22 cellular contexts compared by ENCODE assay signal in the genomic region with DNA sequence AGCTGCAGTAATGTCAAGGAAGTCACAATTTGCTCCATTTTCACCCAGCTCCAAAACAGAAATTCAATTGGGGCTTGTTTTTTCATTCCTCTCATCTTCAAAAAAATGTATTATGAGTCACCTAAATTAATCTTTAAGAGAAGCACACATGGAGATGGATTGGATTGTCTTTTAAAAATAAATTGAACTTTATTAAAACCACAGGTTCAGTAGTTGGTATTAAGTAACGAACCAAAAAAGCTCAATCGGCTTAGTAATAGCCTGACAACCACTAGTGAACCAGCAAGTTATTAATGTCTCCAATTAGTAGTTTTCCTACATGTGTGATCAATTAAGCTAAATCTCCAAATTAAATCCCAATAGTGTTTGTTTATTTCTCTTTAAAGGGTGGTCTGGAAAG.
DNase-seq lines count a peak whose midpoint lies in the region; ATAC-seq and TF ChIP-seq lines count a peak whose summit lies in the region.
"Had no signal": no experiment of that assay in that cellular context is flagged by ENCODE, and none has a peak within 500 bp of the region (broad histone marks: within the 10 kb centered on the region; RNA-seq: fewer than 3 reads in every experiment).

No MANE protein-coding gene starts in this region.

- peak; percentile 51 for DNase-seq in EH (ENCODE audit: low read depth)
- DNase-seq in fibroblast of gingiva (ENCODE audit: low read depth), result peak; percentile 2
- no peak for DNase-seq in substantia nigra (lab: John Stamatoyannopoulos, UW)
- no peak for DNase-seq in stimulated activated effector memory CD8-positive, alpha-beta T cell treated with anti-CD3 and anti-CD28 coated beads, Interleukin-12 subunit alpha, Interleukin-12 subunit beta, amount 100 ng/mL, for 72 hours (ENCODE audit: low spot score in 2 of 2)
- no peak for DNase-seq in activated CD4-positive, alpha-beta T cell treated with anti-CD3 and anti-CD28 coated beads for 48 hours
- DNase-seq: 8988T; ACHN; AML-193; CD4-positive, alpha-beta T cell; CD8-positive, alpha-beta T cell; COR-L47; DMS 273 treated with DMSO at 0.1 percent for 48 hours; DMS153; DMS53; DMS79; DND-41; GF-D8 had no signal

- H3K9me3 ChIP-seq in gastroesophageal sphincter, result no peaks in the 10 kb centered on the region

- no peak for TF ChIP-seq POLR2A in gastroesophageal sphincter (IDR thresholded peaks at IDR 0.05)

- H3K36me3 Mint-ChIP-seq in stimulated activated effector memory CD8-positive, alpha-beta T cell treated with anti-CD3 and anti-CD28 coated beads, Interleukin-12 subunit alpha, Interleukin-12 subunit beta, amount 100 ng/mL, for 72 hours, result no peaks in the 10 kb centered on the region
- H3K36me3 Mint-ChIP-seq: CD8-positive, alpha-beta T cell had no signal

- no peaks in the 10 kb centered on the region for H3K4me1 ChIP-seq in gastroesophageal sphincter
- H3K4me1 ChIP-seq: BLaER1 treated with 17β-estradiol and CSF1 and Interleukin-3, amounts not matched to agents 10 nM and 100 nM had no signal

- no peak for TF ChIP-seq CTCF in gastroesophageal sphincter (IDR thresholded peaks at IDR 0.05)

- H3K27ac ChIP-seq in substantia nigra (ENCODE audit: low read depth, low read length, poor library complexity, severe bottlenecking) (no peak overlapping the region), gastroesophageal sphincter (no peak overlapping the region)
- H3K27ac ChIP-seq: BLaER1 treated with 17β-estradiol and CSF1 and Interleukin-3, amounts not matched to agents 10 nM and 100 nM; C4-2B had no signal

- no peak overlapping the region for H3K4me3 Mint-ChIP-seq in stimulated activated effector memory CD8-positive, alpha-beta T cell treated with anti-CD3 and anti-CD28 coated beads, Interleukin-12 subunit alpha, Interleukin-12 subunit beta, amount 100 ng/mL, for 72 hours
- H3K4me3 Mint-ChIP-seq: B cell; CD4-positive, alpha-beta T cell; CD8-positive, alpha-beta T cell had no signal

- no peaks in the 10 kb centered on the region for H3K36me3 ChIP-seq in gastroesophageal sphincter
- H3K36me3 ChIP-seq: BLaER1 treated with 17β-estradiol and CSF1 and Interleukin-3, amounts not matched to agents 10 nM and 100 nM had no signal

- H3K27ac Mint-ChIP-seq in stimulated activated effector memory CD8-positive, alpha-beta T cell treated with anti-CD3 and anti-CD28 coated beads, Interleukin-12 subunit alpha, Interleukin-12 subunit beta, amount 100 ng/mL, for 72 hours, result no peak overlapping the region
- H3K27ac Mint-ChIP-seq: B cell; CD4-positive, alpha-beta T cell; CD8-positive, alpha-beta T cell had no signal

- no peak for TF ChIP-seq EP300 in gastroesophageal sphincter (IDR thresholded peaks at IDR 0.05)

- no peaks in the 10 kb centered on the region for H3K27me3 ChIP-seq in gastroesophageal sphincter
- H3K27me3 ChIP-seq: BLaER1 treated with 17β-estradiol and CSF1 and Interleukin-3, amounts not matched to agents 10 nM and 100 nM had no signal

- 92 to 93% methylated on average over 2 of the region's 2 CpGs for WGBS in gastroesophageal sphincter (ENCODE audit: low coverage in 1 of 2), 2 donors

- peaks cover 3% of the 10 kb centered on the region for H3K9me3 Mint-ChIP-seq in stimulated activated effector memory CD8-positive, alpha-beta T cell treated with anti-CD3 and anti-CD28 coated beads, Interleukin-12 subunit alpha, Interleukin-12 subunit beta, amount 100 ng/mL, for 72 hours

- peak; percentile 75 for ATAC-seq in SK-N-SH treated with all-trans-retinoic acid at 6 μM for 48 hours
- no peak for ATAC-seq in stimulated activated effector memory CD8-positive, alpha-beta T cell treated with anti-CD3 and anti-CD28 coated beads, Interleukin-12 subunit alpha, Interleukin-12 subunit beta, amount 100 ng/mL, for 72 hours
- no peak for ATAC-seq in gastroesophageal sphincter
- ATAC-seq: CD8-positive, alpha-beta T cell had no signal

- no peak overlapping the region for H3K4me3 ChIP-seq in gastroesophageal sphincter
- H3K4me3 ChIP-seq: BLaER1 treated with 17β-estradiol and CSF1 and Interleukin-3, amounts not matched to agents 10 nM and 100 nM had no signal

- no peaks in the 10 kb centered on the region for H3K4me1 Mint-ChIP-seq in stimulated activated effector memory CD8-positive, alpha-beta T cell treated with anti-CD3 and anti-CD28 coated beads, Interleukin-12 subunit alpha, Interleukin-12 subunit beta, amount 100 ng/mL, for 72 hours
- H3K4me1 Mint-ChIP-seq: B cell had no signal

TF ChIP-seq in SK-N-SH treated with all-trans-retinoic acid at 6 μM for 48 hours, 23 proteins besides CTCF, POLR2A, EP300 and RAD21:
- no peak for TF ChIP-seq SNAI2 (CRISPR knock-in tag; IDR thresholded peaks at IDR 0.05)
- TF ChIP-seq, protein P1, sequence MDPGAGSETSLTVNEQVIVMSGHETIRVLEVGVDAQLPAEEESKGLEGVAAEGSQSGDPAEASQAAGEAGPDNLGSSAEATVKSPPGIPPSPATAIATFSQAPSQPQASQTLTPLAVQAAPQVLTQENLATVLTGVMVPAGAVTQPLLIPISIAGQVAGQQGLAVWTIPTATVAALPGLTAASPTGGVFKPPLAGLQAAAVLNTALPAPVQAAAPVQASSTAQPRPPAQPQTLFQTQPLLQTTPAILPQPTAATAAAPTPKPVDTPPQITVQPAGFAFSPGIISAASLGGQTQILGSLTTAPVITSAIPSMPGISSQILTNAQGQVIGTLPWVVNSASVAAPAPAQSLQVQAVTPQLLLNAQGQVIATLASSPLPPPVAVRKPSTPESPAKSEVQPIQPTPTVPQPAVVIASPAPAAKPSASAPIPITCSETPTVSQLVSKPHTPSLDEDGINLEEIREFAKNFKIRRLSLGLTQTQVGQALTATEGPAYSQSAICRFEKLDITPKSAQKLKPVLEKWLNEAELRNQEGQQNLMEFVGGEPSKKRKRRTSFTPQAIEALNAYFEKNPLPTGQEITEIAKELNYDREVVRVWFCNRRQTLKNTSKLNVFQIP (CRISPR knock-in tag; IDR thresholded peaks at IDR 0.05; ENCODE audit: borderline replicate concordance, low read depth), result no peak
- no peak for TF ChIP-seq ARNTL (CRISPR knock-in tag; IDR thresholded peaks at IDR 0.05; ENCODE audit: borderline replicate concordance, low read depth)

Comparison
In these comparisons a context has a peak if more than half of its experiments do, and no peak if none do; other contexts are left out.
1. DNase-seq: peak in EH (single experiment) and fibroblast of gingiva (single experiment); none in substantia nigra (0 of 49), stimulated activated effector memory CD8-positive, alpha-beta T cell treated with anti-CD3 and anti-CD28 coated beads, Interleukin-12 subunit alpha, Interleukin-12 subunit beta, amount 100 ng/mL, for 72 hours (0 of 2) and activated CD4-positive, alpha-beta T cell treated with anti-CD3 and anti-CD28 coated beads for 48 hours (single experiment).